In the genomic region with DNA sequence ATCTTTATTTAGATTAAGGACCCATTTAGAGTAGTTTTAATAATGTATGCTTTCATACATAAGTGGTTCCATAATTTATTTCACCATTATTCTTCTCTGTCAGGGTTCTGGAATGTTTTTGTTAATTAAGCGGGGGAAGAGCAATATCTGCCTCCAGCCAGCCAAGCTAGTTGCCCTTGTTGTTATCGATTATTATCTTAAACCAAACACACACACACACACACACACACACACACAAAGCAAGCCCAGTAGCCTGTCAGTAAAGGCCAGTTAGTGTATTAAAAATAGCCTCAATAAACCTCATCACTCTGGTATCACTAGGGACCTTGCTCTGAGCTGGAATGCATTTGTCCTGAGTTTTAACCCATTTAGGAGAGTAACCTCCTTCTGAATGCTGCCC, we compare ENCODE assay signal across 1 cellular context.
TF ChIP-seq lines count a peak whose summit lies in the region.

No MANE protein-coding gene starts in this region.

TF ChIP-seq in HEK293, 187 proteins besides CTCF, POLR2A, EP300 and RAD21 (continued from another document):
- TF ChIP-seq, protein P1, sequence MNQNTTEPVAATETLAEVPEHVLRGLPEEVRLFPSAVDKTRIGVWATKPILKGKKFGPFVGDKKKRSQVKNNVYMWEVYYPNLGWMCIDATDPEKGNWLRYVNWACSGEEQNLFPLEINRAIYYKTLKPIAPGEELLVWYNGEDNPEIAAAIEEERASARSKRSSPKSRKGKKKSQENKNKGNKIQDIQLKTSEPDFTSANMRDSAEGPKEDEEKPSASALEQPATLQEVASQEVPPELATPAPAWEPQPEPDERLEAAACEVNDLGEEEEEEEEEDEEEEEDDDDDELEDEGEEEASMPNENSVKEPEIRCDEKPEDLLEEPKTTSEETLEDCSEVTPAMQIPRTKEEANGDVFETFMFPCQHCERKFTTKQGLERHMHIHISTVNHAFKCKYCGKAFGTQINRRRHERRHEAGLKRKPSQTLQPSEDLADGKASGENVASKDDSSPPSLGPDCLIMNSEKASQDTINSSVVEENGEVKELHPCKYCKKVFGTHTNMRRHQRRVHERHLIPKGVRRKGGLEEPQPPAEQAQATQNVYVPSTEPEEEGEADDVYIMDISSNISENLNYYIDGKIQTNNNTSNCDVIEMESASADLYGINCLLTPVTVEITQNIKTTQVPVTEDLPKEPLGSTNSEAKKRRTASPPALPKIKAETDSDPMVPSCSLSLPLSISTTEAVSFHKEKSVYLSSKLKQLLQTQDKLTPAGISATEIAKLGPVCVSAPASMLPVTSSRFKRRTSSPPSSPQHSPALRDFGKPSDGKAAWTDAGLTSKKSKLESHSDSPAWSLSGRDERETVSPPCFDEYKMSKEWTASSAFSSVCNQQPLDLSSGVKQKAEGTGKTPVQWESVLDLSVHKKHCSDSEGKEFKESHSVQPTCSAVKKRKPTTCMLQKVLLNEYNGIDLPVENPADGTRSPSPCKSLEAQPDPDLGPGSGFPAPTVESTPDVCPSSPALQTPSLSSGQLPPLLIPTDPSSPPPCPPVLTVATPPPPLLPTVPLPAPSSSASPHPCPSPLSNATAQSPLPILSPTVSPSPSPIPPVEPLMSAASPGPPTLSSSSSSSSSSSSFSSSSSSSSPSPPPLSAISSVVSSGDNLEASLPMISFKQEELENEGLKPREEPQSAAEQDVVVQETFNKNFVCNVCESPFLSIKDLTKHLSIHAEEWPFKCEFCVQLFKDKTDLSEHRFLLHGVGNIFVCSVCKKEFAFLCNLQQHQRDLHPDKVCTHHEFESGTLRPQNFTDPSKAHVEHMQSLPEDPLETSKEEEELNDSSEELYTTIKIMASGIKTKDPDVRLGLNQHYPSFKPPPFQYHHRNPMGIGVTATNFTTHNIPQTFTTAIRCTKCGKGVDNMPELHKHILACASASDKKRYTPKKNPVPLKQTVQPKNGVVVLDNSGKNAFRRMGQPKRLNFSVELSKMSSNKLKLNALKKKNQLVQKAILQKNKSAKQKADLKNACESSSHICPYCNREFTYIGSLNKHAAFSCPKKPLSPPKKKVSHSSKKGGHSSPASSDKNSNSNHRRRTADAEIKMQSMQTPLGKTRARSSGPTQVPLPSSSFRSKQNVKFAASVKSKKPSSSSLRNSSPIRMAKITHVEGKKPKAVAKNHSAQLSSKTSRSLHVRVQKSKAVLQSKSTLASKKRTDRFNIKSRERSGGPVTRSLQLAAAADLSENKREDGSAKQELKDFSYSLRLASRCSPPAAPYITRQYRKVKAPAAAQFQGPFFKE (tag by site-specific recombination; IDR thresholded peaks at IDR 0.05; ENCODE audit: borderline replicate concordance), result no peak
- TF ChIP-seq ZEB2 (tag by site-specific recombination; IDR thresholded peaks at IDR 0.05) (peak; percentile 15; the same call in 1 of the 2 replicates), GLI2 (tag by site-specific recombination; IDR thresholded peaks at IDR 0.05; ENCODE audit: borderline replicate concordance, low read depth) (no peak), ZNF785 (tag by site-specific recombination; IDR thresholded peaks at IDR 0.05) (no peak), TRIM28 (IDR thresholded peaks at IDR 0.05; ENCODE audit: borderline replicate concordance, low read length) (no peak), KLF8 (tag by site-specific recombination; IDR thresholded peaks at IDR 0.05) (no peak), HOXC10 (CRISPR knock-in tag; IDR thresholded peaks at IDR 0.05) (no peak), ZNF366 (tag by site-specific recombination; conservative IDR thresholded peaks at IDR 0.05) (0 out of 2 replicates have a peak, but pooled peaks have one; percentile 24), SETDB1 (IDR thresholded peaks at IDR 0.05; ENCODE audit: insufficient read length, low read length) (no peak), ZXDB (tag by site-specific recombination; IDR thresholded peaks at IDR 0.05) (0 out of 2 replicates have a peak, but pooled peaks have one; percentile 44), ZNF654 (tag by site-specific recombination; IDR thresholded peaks at IDR 0.05; ENCODE audit: low read depth) (no peak), ZNF629 (tag by site-specific recombination; IDR thresholded peaks at IDR 0.05) (0 out of 2 replicates have a peak, but pooled peaks have one; percentile 11), ZNF585B (tag by site-specific recombination; IDR thresholded peaks at IDR 0.05) (no peak), ZNF157 (tag by site-specific recombination; IDR thresholded peaks at IDR 0.05) (no peak), ZNF701 (tag by site-specific recombination; IDR thresholded peaks at IDR 0.05) (no peak), ZNF510 (tag by site-specific recombination; IDR thresholded peaks at IDR 0.05; ENCODE audit: insufficient replicate concordance) (no peak), ZFHX2 (tag by site-specific recombination; conservative IDR thresholded peaks at IDR 0.05) (peak; percentile 39), ZNF174 (tag by site-specific recombination; IDR thresholded peaks at IDR 0.05) (no peak)
- TF ChIP-seq, protein P2, sequence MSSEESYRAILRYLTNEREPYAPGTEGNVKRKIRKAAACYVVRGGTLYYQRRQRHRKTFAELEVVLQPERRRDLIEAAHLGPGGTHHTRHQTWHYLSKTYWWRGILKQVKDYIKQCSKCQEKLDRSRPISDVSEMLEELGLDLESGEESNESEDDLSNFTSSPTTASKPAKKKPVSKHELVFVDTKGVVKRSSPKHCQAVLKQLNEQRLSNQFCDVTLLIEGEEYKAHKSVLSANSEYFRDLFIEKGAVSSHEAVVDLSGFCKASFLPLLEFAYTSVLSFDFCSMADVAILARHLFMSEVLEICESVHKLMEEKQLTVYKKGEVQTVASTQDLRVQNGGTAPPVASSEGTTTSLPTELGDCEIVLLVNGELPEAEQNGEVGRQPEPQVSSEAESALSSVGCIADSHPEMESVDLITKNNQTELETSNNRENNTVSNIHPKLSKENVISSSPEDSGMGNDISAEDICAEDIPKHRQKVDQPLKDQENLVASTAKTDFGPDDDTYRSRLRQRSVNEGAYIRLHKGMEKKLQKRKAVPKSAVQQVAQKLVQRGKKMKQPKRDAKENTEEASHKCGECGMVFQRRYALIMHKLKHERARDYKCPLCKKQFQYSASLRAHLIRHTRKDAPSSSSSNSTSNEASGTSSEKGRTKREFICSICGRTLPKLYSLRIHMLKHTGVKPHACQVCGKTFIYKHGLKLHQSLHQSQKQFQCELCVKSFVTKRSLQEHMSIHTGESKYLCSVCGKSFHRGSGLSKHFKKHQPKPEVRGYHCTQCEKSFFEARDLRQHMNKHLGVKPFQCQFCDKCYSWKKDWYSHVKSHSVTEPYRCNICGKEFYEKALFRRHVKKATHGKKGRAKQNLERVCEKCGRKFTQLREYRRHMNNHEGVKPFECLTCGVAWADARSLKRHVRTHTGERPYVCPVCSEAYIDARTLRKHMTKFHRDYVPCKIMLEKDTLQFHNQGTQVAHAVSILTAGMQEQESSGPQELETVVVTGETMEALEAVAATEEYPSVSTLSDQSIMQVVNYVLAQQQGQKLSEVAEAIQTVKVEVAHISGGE (tag by site-specific recombination; conservative IDR thresholded peaks at IDR 0.05; ENCODE audit: low read depth), result no peak
- TF ChIP-seq, protein P3, sequence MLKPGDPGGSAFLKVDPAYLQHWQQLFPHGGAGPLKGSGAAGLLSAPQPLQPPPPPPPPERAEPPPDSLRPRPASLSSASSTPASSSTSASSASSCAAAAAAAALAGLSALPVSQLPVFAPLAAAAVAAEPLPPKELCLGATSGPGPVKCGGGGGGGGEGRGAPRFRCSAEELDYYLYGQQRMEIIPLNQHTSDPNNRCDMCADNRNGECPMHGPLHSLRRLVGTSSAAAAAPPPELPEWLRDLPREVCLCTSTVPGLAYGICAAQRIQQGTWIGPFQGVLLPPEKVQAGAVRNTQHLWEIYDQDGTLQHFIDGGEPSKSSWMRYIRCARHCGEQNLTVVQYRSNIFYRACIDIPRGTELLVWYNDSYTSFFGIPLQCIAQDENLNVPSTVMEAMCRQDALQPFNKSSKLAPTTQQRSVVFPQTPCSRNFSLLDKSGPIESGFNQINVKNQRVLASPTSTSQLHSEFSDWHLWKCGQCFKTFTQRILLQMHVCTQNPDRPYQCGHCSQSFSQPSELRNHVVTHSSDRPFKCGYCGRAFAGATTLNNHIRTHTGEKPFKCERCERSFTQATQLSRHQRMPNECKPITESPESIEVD (tag by site-specific recombination; IDR thresholded peaks at IDR 0.05), result peak; percentile 43; the same call in 1 of the 2 replicates
- TF ChIP-seq, protein P4, sequence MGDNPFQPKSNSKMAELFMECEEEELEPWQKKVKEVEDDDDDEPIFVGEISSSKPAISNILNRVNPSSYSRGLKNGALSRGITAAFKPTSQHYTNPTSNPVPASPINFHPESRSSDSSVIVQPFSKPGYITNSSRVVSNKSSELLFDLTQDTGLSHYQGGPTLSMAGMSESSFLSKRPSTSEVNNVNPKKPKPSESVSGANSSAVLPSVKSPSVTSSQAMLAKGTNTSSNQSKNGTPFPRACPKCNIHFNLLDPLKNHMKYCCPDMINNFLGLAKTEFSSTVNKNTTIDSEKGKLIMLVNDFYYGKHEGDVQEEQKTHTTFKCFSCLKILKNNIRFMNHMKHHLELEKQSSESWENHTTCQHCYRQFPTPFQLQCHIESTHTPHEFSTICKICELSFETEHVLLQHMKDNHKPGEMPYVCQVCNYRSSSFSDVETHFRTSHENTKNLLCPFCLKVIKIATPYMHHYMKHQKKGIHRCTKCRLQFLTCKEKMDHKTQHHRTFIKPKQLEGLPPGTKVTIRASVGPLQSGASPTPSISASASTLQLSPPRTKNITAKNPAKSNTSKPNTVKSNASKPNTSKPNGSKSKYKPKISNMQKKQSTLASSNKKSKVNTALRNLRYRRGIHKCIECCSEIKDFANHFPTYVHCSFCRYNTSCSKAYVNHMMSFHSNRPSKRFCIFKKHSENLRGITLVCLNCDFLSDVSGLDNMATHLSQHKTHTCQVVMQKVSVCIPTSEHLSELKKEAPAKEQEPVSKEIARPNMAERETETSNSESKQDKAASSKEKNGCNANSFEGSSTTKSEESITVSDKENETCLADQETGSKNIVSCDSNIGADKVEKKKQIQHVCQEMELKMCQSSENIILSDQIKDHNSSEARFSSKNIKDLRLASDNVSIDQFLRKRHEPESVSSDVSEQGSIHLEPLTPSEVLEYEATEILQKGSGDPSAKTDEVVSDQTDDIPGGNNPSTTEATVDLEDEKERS (tag by site-specific recombination; IDR thresholded peaks at IDR 0.05), result no peak
- TF ChIP-seq, protein P5, sequence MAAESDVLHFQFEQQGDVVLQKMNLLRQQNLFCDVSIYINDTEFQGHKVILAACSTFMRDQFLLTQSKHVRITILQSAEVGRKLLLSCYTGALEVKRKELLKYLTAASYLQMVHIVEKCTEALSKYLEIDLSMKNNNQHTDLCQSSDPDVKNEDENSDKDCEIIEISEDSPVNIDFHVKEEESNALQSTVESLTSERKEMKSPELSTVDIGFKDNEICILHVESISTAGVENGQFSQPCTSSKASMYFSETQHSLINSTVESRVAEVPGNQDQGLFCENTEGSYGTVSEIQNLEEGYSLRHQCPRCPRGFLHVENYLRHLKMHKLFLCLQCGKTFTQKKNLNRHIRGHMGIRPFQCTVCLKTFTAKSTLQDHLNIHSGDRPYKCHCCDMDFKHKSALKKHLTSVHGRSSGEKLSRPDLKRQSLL (tag by site-specific recombination; IDR thresholded peaks at IDR 0.05), result no peak
TF ChIP-seq in HEK293: peak in this region for 9.
